Comparison of ENCODE assay signal across 8 cellular contexts in genomic region chr3:182713743-182714517, GRCh38.
A peak's percentile ranks its signal among the peaks of the same experiment; 100 is the strongest.
DNase-seq lines count a peak whose midpoint lies in the region; ATAC-seq and TF ChIP-seq lines count a peak whose summit lies in the region.

No MANE protein-coding gene starts in this region.

- intact Hi-C loops in heart right ventricle (cut with DNase I), result loop anchor here in 9 of 10 donors (2.0 to 10.0 kb wide), 5 partner anchors 71 to 671 kb away; no protein-coding TSS in a partner anchor
- intact Hi-C loops in sciatic nerve (cut with DNase I), result no loop called here

- H3K4me1 ChIP-seq in heart right ventricle, result peaks cover 0 to 14% (median 6%) of the 10 kb centered on the region in 9 donors

- DNase-seq in NCI-H2171 (lab: John Stamatoyannopoulos, UW) (peak; percentile 36), heart right ventricle (no peak), sciatic nerve (ENCODE audit: low spot score) (no peak)
- DNase-seq in stimulated activated CD4-positive, alpha-beta T cell treated with anti-CD3 and anti-CD28 coated beads, Interleukin-2, amount 100 ng/mL, for 24 hours, result no peak

- H3K27ac ChIP-seq in C4-2B, result no peak overlapping the region
- H3K27ac ChIP-seq in heart right ventricle, result no peak overlapping the region

- H3K9me3 ChIP-seq in heart right ventricle, result no peaks in the 10 kb centered on the region

- no peak overlapping the region for H3K4me3 ChIP-seq in WI38 (ENCODE audit: low read depth, low read length)
- H3K4me3 ChIP-seq in heart right ventricle, result no peak overlapping the region

- ATAC-seq in GM18520 (IDR thresholded peaks at IDR 0.05; ENCODE audit: unreplicated experiment), result peak; percentile 36
- ATAC-seq in HG03159 (IDR thresholded peaks at IDR 0.05; ENCODE audit: unreplicated experiment), result peak; percentile 35
- ATAC-seq in heart right ventricle, result peak; percentile 61 to 90 (median 80)
- peak; percentile 76 for ATAC-seq in sciatic nerve

- WGBS in heart right ventricle, 2 donors, result 38 to 39% methylated on average over 4 of the region's 4 CpGs

- H3K27me3 ChIP-seq in heart right ventricle, result no peaks in the 10 kb centered on the region

- peak; percentile 83 for TF ChIP-seq CTCF in C4-2B (conservative IDR thresholded peaks at IDR 0.05)
- TF ChIP-seq CTCF in WI38 (IDR thresholded peaks at IDR 0.05; ENCODE audit: low read depth, low read length), result peak; percentile 23; the same call in 1 of the 2 replicates
- peak; percentile 34 to 74 (median 61) for TF ChIP-seq CTCF in heart right ventricle (IDR thresholded peaks at IDR 0.05)

- no peaks in the 10 kb centered on the region for H3K36me3 ChIP-seq in heart right ventricle

Comparison
In these comparisons a context has a peak if more than half of its experiments do, and no peak if none do; other contexts are left out.
1. CTCF ChIP-seq: peak in every context shown above with its lines; median percentile 83 in C4-2B; 61 in heart right ventricle; 23 in WI38.